In genomic region chr7:105875505-105875904, GRCh38 we compare ENCODE assay signal across 8 cellular contexts. TPM values are rescaled to one million over a fixed set of nuclear protein-coding genes. Genes with fewer than 3 reads are reported as not detected.
DNase-seq lines count a peak whose midpoint lies in the region; ATAC-seq, FAIRE-seq and TF ChIP-seq lines count a peak whose summit lies in the region.

No MANE protein-coding gene starts in this region.

- in situ Hi-C loops in HepG2 (cut with HindIII; ENCODE audit: extremely low pct_ligation_motif_present, low pct_unique_long_range_greater_than_20kb), result loop anchor here (5.0 kb wide), 1 partner anchor 113 kb away; no protein-coding TSS in a partner anchor

- H3K27ac Mint-ChIP-seq in activated CD4-positive, alpha-beta T cell treated with anti-CD3 and anti-CD28 coated beads, Interleukin-2, amount 10 ng/mL, durations not matched to agents 24 days and 14 days, result peak overlapping the region; percentile 82
- H3K27ac Mint-ChIP-seq in astrocyte (ENCODE audit: unreplicated experiment), result no peak overlapping the region

- peaks cover 35% of the 10 kb centered on the region for H3K4me1 Mint-ChIP-seq in activated CD4-positive, alpha-beta T cell treated with anti-CD3 and anti-CD28 coated beads, Interleukin-2, amount 10 ng/mL, durations not matched to agents 24 days and 14 days
- H3K4me1 Mint-ChIP-seq in astrocyte (ENCODE audit: low read depth, unreplicated experiment), result peaks cover 2% of the 10 kb centered on the region

- 65% methylated on average over 4 of the region's 4 CpGs for WGBS in HepG2 (ENCODE audit: low lambda C conversion rate)

- H4K20me1 ChIP-seq in astrocyte (ENCODE audit: insufficient read depth, low read length) (peaks cover 5% of the 10 kb centered on the region), HepG2 (ENCODE audit: insufficient read depth, low read length) (no peaks in the 10 kb centered on the region)

- intact Hi-C loops in activated CD4-positive, alpha-beta T cell treated with anti-CD3 and anti-CD28 coated beads, Interleukin-2, amount 10 ng/mL, durations not matched to agents 24 days and 14 days (cut with micrococcal nuclease), result loop anchor here (5.0 to 10.0 kb wide), 2 partner anchors 108 to 221 kb away; no protein-coding TSS in a partner anchor
- intact Hi-C loops in HepG2 (cut with micrococcal nuclease; ENCODE audit: unreplicated experiment), result loop anchor here (5.0 kb wide), 1 partner anchor 67 kb away; no protein-coding TSS in a partner anchor

- H3K4me3 ChIP-seq in astrocyte (ENCODE audit: insufficient read depth, low read depth, low read length) (peak overlapping the region; percentile 85), HepG2 (replicated peaks in 1 of 3; ENCODE audit: insufficient read depth in 1 of 3, low read depth in 2 of 3, low read length in 3 of 3) (peak overlapping the region; percentile 77 to 90 (median 88))

- H3K36me3 ChIP-seq in astrocyte (ENCODE audit: insufficient read depth, low read length) (no peaks in the 10 kb centered on the region), HepG2 (replicated peaks in 1 of 2; ENCODE audit: control insufficient read depth in 1 of 2, insufficient read depth in 2 of 2, low read length in 2 of 2) (no peaks in the 10 kb centered on the region)

- no peak for TF ChIP-seq RAD21 in HepG2 (CRISPR knock-in tag; IDR thresholded peaks at IDR 0.05)

- ATAC-seq in HepG2 (no peak), HG02571 (IDR thresholded peaks at IDR 0.05; ENCODE audit: unreplicated experiment) (no peak), HG02642 (IDR thresholded peaks at IDR 0.05; ENCODE audit: poor library complexity, unreplicated experiment) (no peak)

- no peak for TF ChIP-seq EP300 in HepG2 (IDR thresholded peaks at IDR 0.05; ENCODE audit: low read depth in 2 of 2, low read length in 2 of 2)
- no peak for TF ChIP-seq EP300 in HepG2 (CRISPR knock-in tag; IDR thresholded peaks at IDR 0.05; ENCODE audit: borderline replicate concordance)

- H3K27me3 Mint-ChIP-seq in activated CD4-positive, alpha-beta T cell treated with anti-CD3 and anti-CD28 coated beads, Interleukin-2, amount 10 ng/mL, durations not matched to agents 24 days and 14 days, result peaks cover 34% of the 10 kb centered on the region
- no peaks in the 10 kb centered on the region for H3K27me3 Mint-ChIP-seq in astrocyte (ENCODE audit: low read depth, unreplicated experiment)

- no peak for TF ChIP-seq POLR2A in HepG2 (IDR thresholded peaks at IDR 0.05; ENCODE audit: insufficient read depth in 1 of 2, low read depth in 2 of 2, low read length in 2 of 2)

- no peak overlapping the region for H2AFZ ChIP-seq in astrocyte (ENCODE audit: low read depth, low read length)
- H2AFZ ChIP-seq in HepG2 (ENCODE audit: low read length), result no peak overlapping the region

- H3K27me3 ChIP-seq in astrocyte (ENCODE audit: insufficient read depth, low read length) (peaks cover 5% of the 10 kb centered on the region), HepG2 (ENCODE audit: control insufficient read depth in 1 of 2, insufficient read depth in 2 of 2, low read length in 2 of 2) (no peaks in the 10 kb centered on the region; a peak in 1 of 5 replicates)

- peaks cover 8% of the 10 kb centered on the region for H3K36me3 Mint-ChIP-seq in activated CD4-positive, alpha-beta T cell treated with anti-CD3 and anti-CD28 coated beads, Interleukin-2, amount 10 ng/mL, durations not matched to agents 24 days and 14 days (ENCODE audit: low read depth)
- H3K36me3 Mint-ChIP-seq in astrocyte (ENCODE audit: low read depth, unreplicated experiment), result peaks cover 5% of the 10 kb centered on the region

- H3K9me3 Mint-ChIP-seq in activated CD4-positive, alpha-beta T cell treated with anti-CD3 and anti-CD28 coated beads, Interleukin-2, amount 10 ng/mL, durations not matched to agents 24 days and 14 days, result peaks cover 4% of the 10 kb centered on the region
- no peaks in the 10 kb centered on the region for H3K9me3 Mint-ChIP-seq in astrocyte (ENCODE audit: unreplicated experiment)

- no peak for TF ChIP-seq CTCF in astrocyte (IDR thresholded peaks at IDR 0.05; ENCODE audit: insufficient read depth, low read depth, low read length)
- no peak for TF ChIP-seq CTCF in HepG2 (CRISPR knock-in tag; IDR thresholded peaks at IDR 0.05)

- no peak for DNase-seq in activated CD4-positive, alpha-beta T cell treated with anti-CD3 and anti-CD28 coated beads, Interleukin-2, amount 10 ng/mL, durations not matched to agents 24 days and 14 days
- no peak for DNase-seq in activated CD4-positive, alpha-beta T cell treated with anti-CD3 and anti-CD28 coated beads for 4 hours
- no peak for DNase-seq in astrocyte (ENCODE audit: low read depth)
- no peak for DNase-seq in HepG2 (ENCODE audit: low spot score)
- no peak for DNase-seq in NCI-H226

- BruUV-seq in HepG2 (replicated peaks; lab: Mats Ljungman, UMichigan), result no TSS peak

- H3K4me3 Mint-ChIP-seq in activated CD4-positive, alpha-beta T cell treated with anti-CD3 and anti-CD28 coated beads, Interleukin-2, amount 10 ng/mL, durations not matched to agents 24 days and 14 days, result peak overlapping the region; percentile 91
- peak overlapping the region; percentile 99 for H3K4me3 Mint-ChIP-seq in astrocyte (ENCODE audit: unreplicated experiment)

- peak overlapping the region; percentile 91 for H3K9ac ChIP-seq in astrocyte (ENCODE audit: low read length)
- H3K9ac ChIP-seq in HepG2 (ENCODE audit: insufficient read depth, low read depth, low read length), result peak overlapping the region; percentile 89

- no peak for FAIRE-seq in astrocyte (lab: Jason Lieb, UNC)
- no peak for FAIRE-seq in HepG2 (lab: Jason Lieb, UNC)

- CTCF ChIA-PET in HepG2 (lab: Yijun Ruan, JAX; ENCODE audit: low intra/inter-chr PET ratio, low total read pairs), result no interaction called here

- H3K27ac ChIP-seq in astrocyte (ENCODE audit: low read depth, low read length) (no peak overlapping the region), HepG2 (ENCODE audit: extremely low read length, insufficient read depth, low read length) (no peak overlapping the region), temporal lobe (ENCODE audit: low read depth, low read length) (peak overlapping the region; percentile 74)

- POLR2A ChIA-PET in HepG2 (lab: Yijun Ruan, JAX), result no interaction called here

- H3K4me1 ChIP-seq in astrocyte (ENCODE audit: insufficient read depth, low read length) (peaks cover 17% of the 10 kb centered on the region), HepG2 (ENCODE audit: insufficient read depth, low read length) (peaks cover 47% of the 10 kb centered on the region)

- H3K9me3 ChIP-seq in astrocyte (ENCODE audit: insufficient read depth, low read depth, low read length), result no peaks in the 10 kb centered on the region
- H3K9me3 ChIP-seq in HepG2 (ENCODE audit: low read length), result no peaks in the 10 kb centered on the region

- H3K4me2 ChIP-seq in astrocyte (ENCODE audit: low read length) (peak overlapping the region; percentile 82), HepG2 (ENCODE audit: low read depth, low read length) (peak overlapping the region; percentile 77)

- H3K79me2 ChIP-seq in astrocyte (ENCODE audit: insufficient read depth, low read length), result peaks cover 3% of the 10 kb centered on the region
- peaks cover 43% of the 10 kb centered on the region for H3K79me2 ChIP-seq in HepG2 (ENCODE audit: insufficient read depth, low read length)

TF ChIP-seq in HepG2, 621 proteins besides CTCF, POLR2A, EP300 and RAD21:
- no peak for TF ChIP-seq NRL (CRISPR knock-in tag; IDR thresholded peaks at IDR 0.05; ENCODE audit: borderline replicate concordance)
- TF ChIP-seq ZFP36L2 (CRISPR knock-in tag; IDR thresholded peaks at IDR 0.05), result no peak
- no peak for TF ChIP-seq ZNF678 (CRISPR knock-in tag; IDR thresholded peaks at IDR 0.05)
- TF ChIP-seq SIX4 (CRISPR knock-in tag; IDR thresholded peaks at IDR 0.05), result no peak
- no peak for TF ChIP-seq ZNF547 (CRISPR knock-in tag; IDR thresholded peaks at IDR 0.05)

RNA-seq across cellular contexts. Expression of gene ATXN7L1, which starts 0.9 kb away (rescaled TPM):
- 8.5 and 9.8 TPM in 2 replicates for total RNA-seq in activated CD4-positive, alpha-beta T cell treated with anti-CD3 and anti-CD28 coated beads, Interleukin-2, amount 10 ng/mL, durations not matched to agents 24 days and 14 days
- total RNA-seq in astrocyte, result 7.1 and 7.6 TPM in 2 replicates
- 7.7 and 7.8 TPM in 2 replicates for total RNA-seq in HepG2 (2016; rRNA removed; fragmentation: Illumina TruSeq; extraction: Trizol)
- total RNA-seq in HepG2 (2016; cell fraction: cytosol; rRNA removed; fragmentation: Illumina TruSeq; extraction: Trizol; ENCODE audit: low read depth), result 5.5 and 6.6 TPM in 2 replicates
- total RNA-seq in HepG2 (2016; cell fraction: insoluble cytoplasmic fraction; rRNA removed; fragmentation: Illumina TruSeq; extraction: Trizol), result 6.4 and 8.4 TPM in 2 replicates
- 6.2 and 7.4 TPM in 2 replicates for total RNA-seq in HepG2 (2016; cell fraction: membrane; rRNA removed; fragmentation: Illumina TruSeq; extraction: Trizol)
- 11.2 and 17.2 TPM in 2 replicates for total RNA-seq in HepG2 (2016; cell fraction: nucleus; rRNA removed; fragmentation: Illumina TruSeq; extraction: Trizol)
- polyA plus RNA-seq in HepG2 (2011; rRNA removed), result 4.1 and 4.3 TPM in 2 replicates
- polyA plus RNA-seq in HepG2 (2011; cell fraction: cytosol; rRNA removed), result 1.3 and 1.7 TPM in 2 replicates
- polyA plus RNA-seq in HepG2 (2011; cell fraction: nucleus; rRNA removed), result 11.3 and 12.0 TPM in 2 replicates
- polyA plus RNA-seq in HepG2 (2012), result 4.3 and 5.7 TPM in 2 replicates
- polyA plus RNA-seq in HepG2 (2016; cell fraction: cytosol; fragmentation: Illumina TruSeq; extraction: Trizol; ENCODE audit: low read depth), result 7.6 and 8.7 TPM in 2 replicates
- 7.7 and 8.4 TPM in 2 replicates for polyA plus RNA-seq in HepG2 (2016; cell fraction: insoluble cytoplasmic fraction; fragmentation: Illumina TruSeq; extraction: Trizol; ENCODE audit: low read depth)
- polyA plus RNA-seq in HepG2 (2016; cell fraction: membrane; fragmentation: Illumina TruSeq; extraction: Trizol; ENCODE audit: low read depth), result 7.2 and 7.9 TPM in 2 replicates
- 19.9 and 21.6 TPM in 2 replicates for polyA plus RNA-seq in HepG2 (2016; cell fraction: nucleus; fragmentation: Illumina TruSeq; extraction: Trizol; ENCODE audit: insufficient read depth, low read depth)
- polyA minus RNA-seq in HepG2 (2011; rRNA and poly(A)+ RNA removed; ENCODE audit: low replicate concordance), result 6.4 and 6.7 TPM in 2 replicates
- polyA minus RNA-seq in HepG2 (2011; cell fraction: cytosol; rRNA and poly(A)+ RNA removed), result 1.5 and 4.4 TPM in 2 replicates
- polyA minus RNA-seq in HepG2 (2011; cell fraction: nucleus; rRNA and poly(A)+ RNA removed), result 16.5 and 21.3 TPM in 2 replicates
- total RNA-seq in temporal lobe, result 10.3 TPM
